In the genomic region with DNA sequence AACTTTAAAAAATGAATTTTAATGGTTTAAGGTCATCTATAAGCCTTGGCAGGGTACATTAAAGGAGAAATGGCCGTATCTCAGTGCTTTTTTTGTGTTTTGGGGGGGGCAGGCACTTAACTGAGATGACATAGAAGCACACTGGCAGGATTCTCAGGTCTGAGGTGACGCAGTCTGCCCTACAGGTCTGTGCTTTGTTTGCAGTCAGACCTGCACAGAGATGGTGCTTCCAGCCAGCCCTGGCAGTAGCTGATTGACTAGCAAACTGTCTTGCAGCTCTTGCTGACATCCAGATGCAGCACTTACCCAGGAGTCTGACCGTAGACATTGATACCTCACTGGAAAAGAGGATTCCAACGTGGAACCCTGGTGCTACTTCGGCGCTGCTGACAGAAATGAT, we compare ENCODE assay signal across 18 cellular contexts.
DNase-seq lines count a peak whose midpoint lies in the region; ATAC-seq and TF ChIP-seq lines count a peak whose summit lies in the region.
"Had no signal": no experiment of that assay in that cellular context is flagged by ENCODE, and none has a peak within 500 bp of the region (broad histone marks: within the 10 kb centered on the region; RNA-seq: fewer than 3 reads in every experiment).

No MANE protein-coding gene starts in this region.

- H2AK5ac ChIP-seq in IMR-90 (ENCODE audit: low read depth, low read length) (no peak overlapping the region), mesendoderm (ENCODE audit: low read length) (no peak overlapping the region)

- BruUV-seq in IMR-90 (replicated peaks; lab: Mats Ljungman, UMichigan), result no TSS peak
- no TSS peak for BruUV-seq in OCI-LY7 (replicated peaks; lab: Mats Ljungman, UMichigan)

- no peak overlapping the region for H2AK9ac ChIP-seq in IMR-90 (replicated peaks; ENCODE audit: low read depth, low read length, poor library complexity)

- H3K18ac ChIP-seq in IMR-90 (ENCODE audit: low read depth, low read length) (no peak overlapping the region), mesendoderm (ENCODE audit: low read length) (no peak overlapping the region)

- H3K4me1 ChIP-seq in IMR-90 (ENCODE audit: control insufficient read depth, insufficient read depth, low read length), result peaks cover 3% of the 10 kb centered on the region; the same call in 1 of the 2 replicates
- H3K4me1 ChIP-seq in OCI-LY7 (ENCODE audit: insufficient read depth, low read length, poor library complexity, severe bottlenecking), result peaks cover 10% of the 10 kb centered on the region
- H3K4me1 ChIP-seq in mesendoderm (ENCODE audit: control insufficient read depth, low read depth, low read length), result no peaks in the 10 kb centered on the region

- H3K9me1 ChIP-seq in IMR-90 (ENCODE audit: insufficient read depth, low read length), result no peaks in the 10 kb centered on the region

- TF ChIP-seq POLR2A in IMR-90 (IDR thresholded peaks at IDR 0.05; ENCODE audit: low read depth, low read length), result no peak

- H3K23ac ChIP-seq in IMR-90 (ENCODE audit: low read depth, low read length) (no peak overlapping the region), mesendoderm (ENCODE audit: low read length) (no peak overlapping the region)

- 83% methylated on average over 1 of the region's 6 CpGs; no CpG with 5 or more reads in 1 of the 2 experiments for WGBS in IMR-90 (ENCODE audit: extremely low coverage in 2 of 2, insufficient read length in 1 of 2), 2 experiments
- no CpG with 5 or more reads among the region's 6 CpGs for WGBS in mesendoderm (ENCODE audit: extremely low coverage, insufficient coverage, low lambda C conversion rate)

- H3K14ac ChIP-seq in IMR-90 (replicated peaks; ENCODE audit: low read depth, low read length), result no peak overlapping the region

- in situ Hi-C loops in IMR-90 (cut with MboI; ENCODE audit: low sequenced_read_pairs), result no loop called here

- no peak overlapping the region for H4K91ac ChIP-seq in IMR-90 (ENCODE audit: insufficient read depth, low read depth, low read length)

- H3K79me2 ChIP-seq in OCI-LY7 (ENCODE audit: insufficient read depth, low read depth, low read length) (no peaks in the 10 kb centered on the region), mesendoderm (ENCODE audit: control insufficient read depth, insufficient read depth, low read length) (no peaks in the 10 kb centered on the region)

- no peaks in the 10 kb centered on the region for H3K9me3 ChIP-seq in IMR-90 (ENCODE audit: control insufficient read depth, insufficient read depth, low read length)
- H3K9me3 ChIP-seq in OCI-LY7 (ENCODE audit: low read length), result no peaks in the 10 kb centered on the region
- H3K9me3 ChIP-seq: HAP-1 had no signal

- H3K4me2 ChIP-seq in IMR-90 (ENCODE audit: low read depth, low read length), result no peak overlapping the region
- peak overlapping the region; percentile 10; the same call in 1 of the 2 replicates for H3K4me2 ChIP-seq in OCI-LY7 (ENCODE audit: low read length)
- no peak overlapping the region for H3K4me2 ChIP-seq in mesendoderm (ENCODE audit: low read length)

- no peaks in the 10 kb centered on the region for H4K20me1 ChIP-seq in IMR-90 (ENCODE audit: insufficient read depth, low read length)
- H4K20me1 ChIP-seq in OCI-LY7 (ENCODE audit: insufficient read depth, low read length), result no peaks in the 10 kb centered on the region

- H2BK120ac ChIP-seq in IMR-90 (ENCODE audit: low read depth, low read length), result no peak overlapping the region
- no peak overlapping the region for H2BK120ac ChIP-seq in mesendoderm (ENCODE audit: low read depth, low read length)

- no peak overlapping the region for H2BK15ac ChIP-seq in IMR-90 (ENCODE audit: low read depth, low read length)
- H2BK15ac ChIP-seq in mesendoderm (replicated peaks; ENCODE audit: low read depth), result no peak overlapping the region

- H2AFZ ChIP-seq in IMR-90 (replicated peaks; ENCODE audit: low read length, poor library complexity), result peak overlapping the region; percentile 19
- H2AFZ ChIP-seq in OCI-LY7 (ENCODE audit: low read length), result no peak overlapping the region
- H2AFZ ChIP-seq: GM23248 had no signal

- H3K56ac ChIP-seq in IMR-90 (ENCODE audit: extremely low read depth, insufficient read depth, low read length) (no peak overlapping the region), mesendoderm (ENCODE audit: low read length) (no peak overlapping the region)

- dilution Hi-C loops in IMR-90 (cut with HindIII; ENCODE audit: low sequenced_read_pairs, unreplicated experiment), result no loop called here

- ATAC-seq in IMR-90 (ENCODE audit: low read depth) (no peak), GM19397 (IDR thresholded peaks at IDR 0.05; ENCODE audit: unreplicated experiment) (no peak), GM18870 (IDR thresholded peaks at IDR 0.05; ENCODE audit: unreplicated experiment) (no peak), GM18907 (IDR thresholded peaks at IDR 0.05; ENCODE audit: unreplicated experiment) (no peak)
- ATAC-seq: GM12878 had no signal

- H2BK5ac ChIP-seq in IMR-90 (ENCODE audit: low read depth, low read length, poor library complexity, severe bottlenecking) (no peak overlapping the region), mesendoderm (ENCODE audit: low read length) (no peak overlapping the region)

- no peak overlapping the region for H3K4ac ChIP-seq in IMR-90 (ENCODE audit: low read depth, low read length)
- no peak overlapping the region for H3K4ac ChIP-seq in mesendoderm (ENCODE audit: low read depth, low read length)

- H3K79me1 ChIP-seq in IMR-90 (ENCODE audit: low read depth in 1 of 2, low read length in 2 of 2) (no peaks in the 10 kb centered on the region), mesendoderm (ENCODE audit: low read length) (no peaks in the 10 kb centered on the region)

- TF ChIP-seq RAD21 in IMR-90 (IDR thresholded peaks at IDR 0.05; ENCODE audit: low read length), result no peak

- TF ChIP-seq CTCF in IMR-90 (conservative IDR thresholded peaks at IDR 0.05; ENCODE audit: low read depth, low read length) (no peak), OCI-LY7 (conservative IDR thresholded peaks at IDR 0.05; ENCODE audit: low read length) (no peak)

- H3K36me3 ChIP-seq in IMR-90 (ENCODE audit: control insufficient read depth, insufficient read depth, low read length), result no peaks in the 10 kb centered on the region
- no peaks in the 10 kb centered on the region for H3K36me3 ChIP-seq in OCI-LY7 (ENCODE audit: insufficient read depth, low read length)
- H3K36me3 ChIP-seq in mesendoderm (ENCODE audit: control insufficient read depth, insufficient read depth, low read length), result no peaks in the 10 kb centered on the region
- H3K36me3 ChIP-seq: HAP-1 had no signal

- no peak overlapping the region for H3K4me3 ChIP-seq in IMR-90 (ENCODE audit: insufficient read depth, low read depth, low read length)
- H3K4me3 ChIP-seq in OCI-LY7 (ENCODE audit: low read depth, low read length, poor library complexity, severe bottlenecking), result no peak overlapping the region
- H3K4me3 ChIP-seq in mesendoderm (ENCODE audit: low read length), result no peak overlapping the region
- H3K4me3 ChIP-seq: GM12878, GM23248, HAP-1 had no signal

- POLR2A ChIA-PET in IMR-90 (lab: Charles Lee; ENCODE audit: unreplicated experiment) (no interaction called here), OCI-LY7 (lab: Charles Lee) (no interaction called here)

- H2BK20ac ChIP-seq in IMR-90 (ENCODE audit: low read depth, low read length), result no peak overlapping the region

- H3K9ac ChIP-seq in IMR-90 (ENCODE audit: low read depth, low read length), result no peak overlapping the region
- no peak overlapping the region for H3K9ac ChIP-seq in mesendoderm (ENCODE audit: low read length)
- H3K9ac ChIP-seq: GM23248 had no signal

- no peak overlapping the region for H4K5ac ChIP-seq in IMR-90 (ENCODE audit: low read depth, low read length)
- H4K5ac ChIP-seq in mesendoderm (ENCODE audit: low read length), result no peak overlapping the region

- intact Hi-C loops in IMR-90 (cut with micrococcal nuclease), result no loop called here
- intact Hi-C loops in OCI-LY7 (cut with micrococcal nuclease; ENCODE audit: unreplicated experiment), result no loop called here

- CTCF ChIA-PET in IMR-90 (lab: Yijun Ruan, JAX), result interaction anchor here (1.4 kb wide), 1 partner anchor 11 kb away, joined by 3 read pairs; no protein-coding TSS in a partner anchor
- CTCF ChIA-PET in OCI-LY7 (lab: Charles Lee; ENCODE audit: unreplicated experiment), result no interaction called here

- no peak for DNase-seq in IMR-90
- DNase-seq in OCI-LY7 (ENCODE audit: low spot score), result no peak
- DNase-seq in islet precursor cell, result peak; percentile 72
- no peak for DNase-seq in mesendoderm
- DNase-seq: C1 segment of cervical spinal cord; Calu3; CD4-positive, alpha-beta memory T cell; COR-L47; DMS153; EL; GDM1; HFFc6 had no signal

- H3K27me3 ChIP-seq in IMR-90 (ENCODE audit: control insufficient read depth, insufficient read depth, low read length) (no peaks in the 10 kb centered on the region), mesendoderm (ENCODE audit: insufficient read depth, low read length, poor library complexity) (no peaks in the 10 kb centered on the region)

- H4K8ac ChIP-seq in IMR-90 (ENCODE audit: low read depth in 2 of 2, low read length in 2 of 2) (no peak overlapping the region), mesendoderm (ENCODE audit: low read depth, low read length) (no peak overlapping the region)

- no peak overlapping the region for H3K27ac ChIP-seq in IMR-90 (ENCODE audit: insufficient read depth, low read length)
- H3K27ac ChIP-seq in OCI-LY7 (ENCODE audit: low read depth, low read length, poor library complexity, severe bottlenecking), result no peak overlapping the region
- H3K27ac ChIP-seq in mesendoderm (ENCODE audit: low read depth, low read length), result no peak overlapping the region
- H3K27ac ChIP-seq: GM23248 had no signal

- no peaks in the 10 kb centered on the region for H3K9me2 ChIP-seq in OCI-LY7 (ENCODE audit: insufficient read depth, low read length)

TF ChIP-seq in IMR-90, 13 proteins besides CTCF, POLR2A, EP300 and RAD21 (continues in another document):
- TF ChIP-seq, protein P1, sequence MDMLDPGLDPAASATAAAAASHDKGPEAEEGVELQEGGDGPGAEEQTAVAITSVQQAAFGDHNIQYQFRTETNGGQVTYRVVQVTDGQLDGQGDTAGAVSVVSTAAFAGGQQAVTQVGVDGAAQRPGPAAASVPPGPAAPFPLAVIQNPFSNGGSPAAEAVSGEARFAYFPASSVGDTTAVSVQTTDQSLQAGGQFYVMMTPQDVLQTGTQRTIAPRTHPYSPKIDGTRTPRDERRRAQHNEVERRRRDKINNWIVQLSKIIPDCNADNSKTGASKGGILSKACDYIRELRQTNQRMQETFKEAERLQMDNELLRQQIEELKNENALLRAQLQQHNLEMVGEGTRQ (IDR thresholded peaks at IDR 0.05; ENCODE audit: low read depth, low read length), result no peak
- no peak for TF ChIP-seq MXI1 (IDR thresholded peaks at IDR 0.05; ENCODE audit: borderline replicate concordance, low read depth, low read length)
- TF ChIP-seq, protein P2, sequence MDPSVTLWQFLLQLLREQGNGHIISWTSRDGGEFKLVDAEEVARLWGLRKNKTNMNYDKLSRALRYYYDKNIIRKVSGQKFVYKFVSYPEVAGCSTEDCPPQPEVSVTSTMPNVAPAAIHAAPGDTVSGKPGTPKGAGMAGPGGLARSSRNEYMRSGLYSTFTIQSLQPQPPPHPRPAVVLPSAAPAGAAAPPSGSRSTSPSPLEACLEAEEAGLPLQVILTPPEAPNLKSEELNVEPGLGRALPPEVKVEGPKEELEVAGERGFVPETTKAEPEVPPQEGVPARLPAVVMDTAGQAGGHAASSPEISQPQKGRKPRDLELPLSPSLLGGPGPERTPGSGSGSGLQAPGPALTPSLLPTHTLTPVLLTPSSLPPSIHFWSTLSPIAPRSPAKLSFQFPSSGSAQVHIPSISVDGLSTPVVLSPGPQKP (IDR thresholded peaks at IDR 0.05; ENCODE audit: borderline replicate concordance, low read depth, low read length), result no peak
